Comparison of ENCODE assay signal across 11 cellular contexts in the genomic region with DNA sequence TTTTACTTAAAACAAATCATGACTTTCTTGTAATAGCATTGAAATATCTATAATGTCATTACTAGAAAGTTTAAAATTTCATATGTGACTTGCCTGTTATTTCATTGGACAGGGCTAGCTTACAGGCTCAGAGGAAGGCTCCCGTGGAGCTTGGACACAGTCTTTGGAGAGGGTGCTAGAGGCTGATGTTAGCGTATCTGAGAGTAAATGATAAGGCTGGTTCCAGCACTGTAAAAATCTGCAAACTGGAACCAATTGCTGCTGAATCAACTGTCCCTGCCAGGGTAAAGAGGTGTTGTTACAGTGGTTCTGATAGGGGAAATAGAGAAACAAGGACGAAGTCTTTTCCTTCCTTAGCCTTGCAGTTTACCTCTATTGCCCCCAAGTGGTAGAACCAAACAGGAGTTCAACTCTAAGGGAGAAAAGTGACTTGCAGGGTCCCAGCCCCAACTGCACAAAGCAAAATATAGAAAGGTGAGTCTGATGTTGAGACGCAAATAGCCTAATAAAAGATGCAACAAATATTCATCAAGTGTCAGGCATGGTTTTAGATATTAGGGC.
DNase-seq lines count a peak whose midpoint lies in the region; ATAC-seq, FAIRE-seq and TF ChIP-seq lines count a peak whose summit lies in the region.
"Had no signal": no experiment of that assay in that cellular context is flagged by ENCODE, and none has a peak within 500 bp of the region (broad histone marks: within the 10 kb centered on the region; RNA-seq: fewer than 3 reads in every experiment).

No MANE protein-coding gene starts in this region.

- H3K4me3 ChIP-seq in heart right ventricle (no peak overlapping the region), small intestine (ENCODE audit: low read depth in 1 of 2, low read length in 2 of 2) (no peak overlapping the region)
- H3K4me3 ChIP-seq: BLaER1 had no signal

- DNase-seq in NCI-H526 (lab: John Stamatoyannopoulos, UW) (peak; percentile 18 to 31), NCI-H526 treated with DMSO at 0.1 percent for 48 hours (lab: John Stamatoyannopoulos, UW) (no peak), OCI-M1 (lab: John Stamatoyannopoulos, UW) (peak; percentile 58), heart right ventricle (no peak), small intestine (peak; percentile 40), GM19239 (ENCODE audit: insufficient read length, low spot score) (no peak), HCEC 1CT (no peak)
- DNase-seq: activated CD4-positive, alpha-beta T cell treated with anti-CD3 and anti-CD28 coated beads for 4 hours had no signal

- H3K27ac ChIP-seq in heart right ventricle (no peak overlapping the region), small intestine (ENCODE audit: low read depth in 1 of 2, low read length in 1 of 2) (no peak overlapping the region)
- H3K27ac ChIP-seq: BLaER1 had no signal

- no peak for ATAC-seq in heart right ventricle
- ATAC-seq in GM19328 (IDR thresholded peaks at IDR 0.05; ENCODE audit: unreplicated experiment): no peak

- WGBS in heart right ventricle, 2 donors: 58 to 61% methylated on average over 4 of the region's 4 CpGs
- whole genome bisulfite sequencing in small intestine, 3 donors: 41 to 74% (median 66%) methylated on average over 4 of the region's 4 CpGs

- peaks cover 0 to 6% (median 0%) of the 10 kb centered on the region in 9 donors for H3K4me1 ChIP-seq in heart right ventricle
- H3K4me1 ChIP-seq in small intestine (ENCODE audit: control insufficient read depth in 2 of 2, insufficient read depth in 1 of 2, low read depth in 1 of 2, low read length in 1 of 2): no peaks in the 10 kb centered on the region
- H3K4me1 ChIP-seq: BLaER1 had no signal

- no peaks in the 10 kb centered on the region for H3K9me3 ChIP-seq in heart right ventricle
- no peaks in the 10 kb centered on the region for H3K9me3 ChIP-seq in small intestine (ENCODE audit: control insufficient read depth, low read depth)
- H3K9me3 ChIP-seq: BLaER1 had no signal

- intact Hi-C loops in heart right ventricle (cut with DNase I): loop anchor here in 1 of 10 donors (5.0 kb wide), 1 partner anchor 1635 kb away; no protein-coding TSS in a partner anchor

- H3K36me3 ChIP-seq in heart right ventricle (no peaks in the 10 kb centered on the region), small intestine (ENCODE audit: control insufficient read depth in 2 of 2, insufficient read depth in 2 of 2, low read length in 2 of 2) (no peaks in the 10 kb centered on the region)
- H3K36me3 ChIP-seq: BLaER1 had no signal

- TF ChIP-seq CTCF in heart right ventricle (IDR thresholded peaks at IDR 0.05): peak in 7 of 9 donors; percentile 35 to 53 (median 48)

- H3K27me3 ChIP-seq in heart right ventricle: no peaks in the 10 kb centered on the region
- no peaks in the 10 kb centered on the region for H3K27me3 ChIP-seq in small intestine (ENCODE audit: control insufficient read depth in 2 of 2, insufficient read depth in 2 of 2, low read length in 2 of 2)
- H3K27me3 ChIP-seq: BLaER1 had no signal

- FAIRE-seq in small intestine (lab: Jason Lieb, UNC) (no peak), GM19239 (lab: Jason Lieb, UNC) (no peak)
- FAIRE-seq: astrocyte had no signal

Comparison
In these comparisons a context has a peak if more than half of its experiments do, and no peak if none do; other contexts are left out.
1. DNase-seq: peak in NCI-H526 (2 of 2), OCI-M1 (single experiment) and small intestine (single experiment); none in NCI-H526 treated with DMSO at 0.1 percent for 48 hours (single experiment), heart right ventricle (0 of 2), GM19239 (single experiment) and HCEC 1CT (single experiment).